ENCODE assay signal across 8 cellular contexts in the genomic region with DNA sequence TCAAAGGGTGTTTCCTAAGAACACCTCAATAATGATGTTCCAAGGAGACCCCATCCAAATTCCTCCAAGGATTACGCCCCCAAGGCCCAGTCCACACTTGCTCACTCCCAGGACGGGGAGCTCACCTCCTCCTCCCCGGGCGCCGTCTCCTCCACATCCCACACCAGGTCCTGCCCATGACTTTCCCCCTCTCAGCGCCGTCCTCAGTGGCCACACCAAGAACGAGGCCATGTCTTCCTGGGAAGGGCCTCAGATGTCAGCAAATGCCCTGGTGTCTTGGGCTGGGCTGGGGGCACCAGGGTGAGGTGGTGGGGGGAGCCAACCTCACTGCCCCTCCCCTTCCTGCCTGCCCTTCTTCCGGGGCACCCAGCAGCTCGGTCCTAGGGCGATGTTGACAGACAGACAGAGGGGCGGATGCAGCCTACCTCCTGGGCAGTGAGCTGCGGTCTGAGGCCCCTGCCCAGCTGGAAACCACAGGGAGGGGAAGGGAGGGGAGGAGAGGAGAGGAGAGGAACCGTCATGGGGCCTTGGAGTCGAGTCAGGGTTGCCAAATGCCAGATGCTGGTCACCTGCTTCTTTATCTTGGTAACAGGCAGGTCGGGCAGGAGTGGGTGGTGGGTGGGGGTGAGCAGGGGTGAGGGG. TPM values are rescaled to one million over a fixed set of nuclear protein-coding genes. Genes with fewer than 3 reads are reported as not detected.
A peak's percentile ranks its signal among the peaks of the same experiment; 100 is the strongest.
DNase-seq lines count a peak whose midpoint lies in the region; ATAC-seq and TF ChIP-seq lines count a peak whose summit lies in the region.

A gene (minus strand): TSS at position 288 of the 642 bp plus-strand sequence. CDS start 110 bp downstream, at position 178.
A gene with protein sequence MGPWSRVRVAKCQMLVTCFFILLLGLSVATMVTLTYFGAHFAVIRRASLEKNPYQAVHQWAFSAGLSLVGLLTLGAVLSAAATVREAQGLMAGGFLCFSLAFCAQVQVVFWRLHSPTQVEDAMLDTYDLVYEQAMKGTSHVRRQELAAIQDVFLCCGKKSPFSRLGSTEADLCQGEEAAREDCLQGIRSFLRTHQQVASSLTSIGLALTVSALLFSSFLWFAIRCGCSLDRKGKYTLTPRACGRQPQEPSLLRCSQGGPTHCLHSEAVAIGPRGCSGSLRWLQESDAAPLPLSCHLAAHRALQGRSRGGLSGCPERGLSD (plus strand): TSS at position 383 of the 642 bp plus-strand sequence. CDS start 137 bp downstream, at position 520.

- TF ChIP-seq POLR2A in prostate gland (IDR thresholded peaks at IDR 0.05), result no peak

- intact Hi-C loops in prostate gland (cut with DNase I), result loop anchor here (5.0 kb wide), 1 partner anchor 109 kb away; no protein-coding TSS in a partner anchor

- no peak within 1 kb of the TSS for H3K27ac ChIP-seq in prostate gland

- no peaks in the 10 kb centered on the region for H3K36me3 Mint-ChIP-seq in activated naive CD8-positive, alpha-beta T cell treated with anti-CD3 and anti-CD28 coated beads, Interleukin-2, amount 50 U/mL, for 24 hours (ENCODE audit: low read depth)

- no peaks in the 10 kb centered on the region for H3K36me3 ChIP-seq in prostate gland

- no peaks in the 10 kb centered on the region for H3K9me3 Mint-ChIP-seq in activated naive CD8-positive, alpha-beta T cell treated with anti-CD3 and anti-CD28 coated beads, Interleukin-2, amount 50 U/mL, for 24 hours

- no peaks in the 10 kb centered on the region for H3K9me3 ChIP-seq in prostate gland

- H3K4me3 ChIP-seq in prostate gland, result no peak within 1 kb of the TSS

- H3K4me1 ChIP-seq in prostate gland (replicated peaks), result no peaks in the 10 kb centered on the region

- ATAC-seq in GM21423 (IDR thresholded peaks at IDR 0.05; ENCODE audit: unreplicated experiment), result peak; percentile 61
- peak; percentile 51 for ATAC-seq in activated naive CD8-positive, alpha-beta T cell treated with anti-CD3 and anti-CD28 coated beads, Interleukin-2, amount 50 U/mL, for 24 hours
- no peak for ATAC-seq in HG03045 (IDR thresholded peaks at IDR 0.05; ENCODE audit: unreplicated experiment)
- ATAC-seq in GM18873 (IDR thresholded peaks at IDR 0.05; ENCODE audit: low FRiP score, unreplicated experiment), result no peak

- DNase-seq in SIG-M5 (lab: John Stamatoyannopoulos, UW), result peak; percentile 38
- peak; percentile 69 for DNase-seq in activated naive CD8-positive, alpha-beta T cell treated with anti-CD3 and anti-CD28 coated beads, Interleukin-2, amount 50 U/mL, for 24 hours
- peak; percentile 88 for DNase-seq in mesenteric fat pad (ENCODE audit: low spot score)
- DNase-seq in foreskin melanocyte, result no peak
- no peak for DNase-seq in prostate gland (ENCODE audit: low spot score)

- whole genome bisulfite sequencing in prostate gland, result 68% methylated on average over 16 of the region's 16 CpGs

- peak within 1 kb of the TSS; percentile 84 for H3K4me3 Mint-ChIP-seq in activated naive CD8-positive, alpha-beta T cell treated with anti-CD3 and anti-CD28 coated beads, Interleukin-2, amount 50 U/mL, for 24 hours

- H3K27ac Mint-ChIP-seq in activated naive CD8-positive, alpha-beta T cell treated with anti-CD3 and anti-CD28 coated beads, Interleukin-2, amount 50 U/mL, for 24 hours, result peak within 1 kb of the TSS; percentile 92

- H3K4me1 Mint-ChIP-seq in activated naive CD8-positive, alpha-beta T cell treated with anti-CD3 and anti-CD28 coated beads, Interleukin-2, amount 50 U/mL, for 24 hours, result peaks cover 62% of the 10 kb centered on the region

- H3K27me3 Mint-ChIP-seq in activated naive CD8-positive, alpha-beta T cell treated with anti-CD3 and anti-CD28 coated beads, Interleukin-2, amount 50 U/mL, for 24 hours, result no peaks in the 10 kb centered on the region

- no peak for TF ChIP-seq CTCF in prostate gland (IDR thresholded peaks at IDR 0.05)

- no peaks in the 10 kb centered on the region for H3K27me3 ChIP-seq in prostate gland (replicated peaks; ENCODE audit: insufficient read depth)

RNA-seq across cellular contexts. Expression of the first gene that starts in this region (rescaled TPM):
- total RNA-seq in mesenteric fat pad, result 1.0 TPM
- total RNA-seq in prostate gland, result under 1 TPM in 1 of 2 donors, not detected in 1; 0.85 TPM

RNA-seq across cellular contexts. Expression of the second gene that starts in this region (rescaled TPM):
- total RNA-seq in mesenteric fat pad (1.3 TPM), prostate gland (not detected)

Comparison
In these comparisons a context has a peak if more than half of its experiments do, and no peak if none do; other contexts are left out.
1. ATAC-seq: peak in GM21423 (single experiment) and activated naive CD8-positive, alpha-beta T cell treated with anti-CD3 and anti-CD28 coated beads, Interleukin-2, amount 50 U/mL, for 24 hours (single experiment); none in HG03045 (single experiment) and GM18873 (single experiment).
2. DNase-seq: peak in SIG-M5 (single experiment), activated naive CD8-positive, alpha-beta T cell treated with anti-CD3 and anti-CD28 coated beads, Interleukin-2, amount 50 U/mL, for 24 hours (single experiment) and mesenteric fat pad (single experiment); none in foreskin melanocyte (single experiment) and prostate gland (single experiment).